Comparison of ENCODE assay signal across 21 cellular contexts in genomic region chr10:52261362-52261761, GRCh38. TPM values are rescaled to one million over a fixed set of nuclear protein-coding genes. Genes with fewer than 3 reads are reported as not detected.
"Had no signal": no experiment of that assay in that cellular context is flagged by ENCODE, and none has a peak within 500 bp of the region (broad histone marks: within the 10 kb centered on the region; RNA-seq: fewer than 3 reads in every experiment).

No MANE protein-coding gene starts in this region.

- H3K9me3 Mint-ChIP-seq: activated naive CD4-positive, alpha-beta T cell treated with anti-CD3 and anti-CD28 coated beads, Interleukin-2, amount 10 ng/mL, durations not matched to agents 7 days and 5 days; activated T-cell treated with anti-CD3 and anti-CD28 coated beads, Interleukin-2, amount 50 U/mL, for 72 hours; naive thymus-derived CD4-positive, alpha-beta T cell; neural progenitor cell; stimulated activated naive CD8-positive, alpha-beta T cell treated with anti-CD3 and anti-CD28 coated beads, Interleukin-15, Interleukin-2, amounts not matched to agents 100 ng/mL and 50 ng/mL, for 24 hours had no signal

- H3K4me2 ChIP-seq: neural progenitor cell had no signal

- H3K27me3 ChIP-seq: cardiac muscle cell, left lung, neural progenitor cell, right atrium auricular region, suprapubic skin, tibial nerve had no signal

- H3K27me3 Mint-ChIP-seq: activated naive CD4-positive, alpha-beta T cell treated with anti-CD3 and anti-CD28 coated beads, Interleukin-2, amount 10 ng/mL, durations not matched to agents 7 days and 5 days; naive thymus-derived CD4-positive, alpha-beta T cell; stimulated activated naive CD8-positive, alpha-beta T cell treated with anti-CD3 and anti-CD28 coated beads, Interleukin-15, Interleukin-2, amounts not matched to agents 100 ng/mL and 50 ng/mL, for 24 hours had no signal

- H3K4me1 Mint-ChIP-seq: activated naive CD4-positive, alpha-beta T cell treated with anti-CD3 and anti-CD28 coated beads, Interleukin-2, amount 10 ng/mL, durations not matched to agents 7 days and 5 days; naive thymus-derived CD4-positive, alpha-beta T cell had no signal

- DNase-seq: activated CD4-positive, alpha-beta T cell treated with anti-CD3 and anti-CD28 coated beads, Interleukin-2, amount 50 U/mL, for 48 hours; activated effector memory CD4-positive, alpha-beta T cell treated with anti-CD3 and anti-CD28 coated beads, Interleukin-2, amount 50 U/mL, for 16 hours; activated naive CD4-positive, alpha-beta T cell treated with anti-CD3 and anti-CD28 coated beads, Interleukin-2, amount 10 ng/mL, durations not matched to agents 7 days and 5 days; activated T-cell treated with anti-CD3 and anti-CD28 coated beads, Interleukin-2, amount 50 U/mL, for 72 hours; amygdala; cortex of kidney; erythroblast; foreskin melanocyte; kidney; left lung; naive thymus-derived CD4-positive, alpha-beta T cell; stimulated activated CD4-positive, alpha-beta T cell treated with anti-CD3 and anti-CD28 coated beads, Interleukin-4, amount 100 ng/mL, for 24 hours; T-helper 1 cell had no signal

- H3K4me3 ChIP-seq: cardiac muscle cell, left lung, lung, neural progenitor cell, prostate gland, right atrium auricular region, suprapubic skin, tibial nerve had no signal

- H3K36me3 Mint-ChIP-seq: activated naive CD4-positive, alpha-beta T cell treated with anti-CD3 and anti-CD28 coated beads, Interleukin-2, amount 10 ng/mL, durations not matched to agents 7 days and 5 days; naive thymus-derived CD4-positive, alpha-beta T cell; neural progenitor cell had no signal

- H3K4me3 Mint-ChIP-seq: activated naive CD4-positive, alpha-beta T cell treated with anti-CD3 and anti-CD28 coated beads, Interleukin-2, amount 10 ng/mL, durations not matched to agents 7 days and 5 days; activated T-cell treated with anti-CD3 and anti-CD28 coated beads, Interleukin-2, amount 50 U/mL, for 72 hours; naive thymus-derived CD4-positive, alpha-beta T cell; neural progenitor cell; stimulated activated naive CD8-positive, alpha-beta T cell treated with anti-CD3 and anti-CD28 coated beads, Interleukin-15, Interleukin-2, amounts not matched to agents 100 ng/mL and 50 ng/mL, for 24 hours had no signal

- H3K4me1 ChIP-seq: prostate gland, suprapubic skin, tibial nerve had no signal

- H3K9ac ChIP-seq: neural progenitor cell had no signal

- H3K27ac ChIP-seq: cardiac muscle cell, left lung, neural progenitor cell, prostate gland, right atrium auricular region, suprapubic skin, tibial nerve had no signal

- H3K27ac Mint-ChIP-seq: activated naive CD4-positive, alpha-beta T cell treated with anti-CD3 and anti-CD28 coated beads, Interleukin-2, amount 10 ng/mL, durations not matched to agents 7 days and 5 days; activated T-cell treated with anti-CD3 and anti-CD28 coated beads, Interleukin-2, amount 50 U/mL, for 72 hours; naive thymus-derived CD4-positive, alpha-beta T cell; neural progenitor cell; stimulated activated naive CD8-positive, alpha-beta T cell treated with anti-CD3 and anti-CD28 coated beads, Interleukin-15, Interleukin-2, amounts not matched to agents 100 ng/mL and 50 ng/mL, for 24 hours had no signal

- ATAC-seq: left lung; naive thymus-derived CD4-positive, alpha-beta T cell had no signal

- H3K36me3 ChIP-seq: cardiac muscle cell, left lung, neural progenitor cell, prostate gland, right atrium auricular region, suprapubic skin, tibial nerve had no signal

- H2AFZ ChIP-seq: neural progenitor cell had no signal

- H3K9me3 ChIP-seq: left lung, prostate gland, right atrium auricular region, suprapubic skin, tibial nerve had no signal

RNA-seq across cellular contexts. Expression of gene DKK1, which starts 52.7 kb away (rescaled TPM):
- total RNA-seq: activated T-cell treated with anti-CD3 and anti-CD28 coated beads, Interleukin-2, amount 50 U/mL, for 72 hours; naive thymus-derived CD4-positive, alpha-beta T cell had no signal
